In genomic region chr10:33263453-33263852, GRCh38 we compare ENCODE assay signal across 15 cellular contexts.
A peak's percentile ranks its signal among the peaks of the same experiment; 100 is the strongest.
DNase-seq lines count a peak whose midpoint lies in the region; ATAC-seq, FAIRE-seq and TF ChIP-seq lines count a peak whose summit lies in the region.
"Had no signal": no experiment of that assay in that cellular context is flagged by ENCODE, and none has a peak within 500 bp of the region (broad histone marks: within the 10 kb centered on the region; RNA-seq: fewer than 3 reads in every experiment).

No MANE protein-coding gene starts in this region.

- no peak for FAIRE-seq in HTR-8/SVneo (lab: Jason Lieb, UNC)
- FAIRE-seq: colon had no signal

- H3K36me3 ChIP-seq in Panc1 (ENCODE audit: control insufficient read depth, insufficient read depth, low read length) (peaks cover 16% of the 10 kb centered on the region; the same call in 1 of the 2 replicates), osteoblast (ENCODE audit: insufficient read depth, low read length) (peaks cover 50% of the 10 kb centered on the region)

- CTCF ChIA-PET in Panc1 (lab: Charles Lee), result interaction anchor here (0.7 kb wide), 1 partner anchor 70 kb away, joined by 3 read pairs; no protein-coding TSS in a partner anchor

- H3K27ac ChIP-seq in Panc1 (ENCODE audit: low read length), result peak overlapping the region; percentile 100
- peak overlapping the region; percentile 99 for H3K27ac ChIP-seq in osteoblast (ENCODE audit: low read depth, low read length)
- H3K27ac ChIP-seq: suprapubic skin had no signal

- H4K20me1 ChIP-seq in osteoblast (ENCODE audit: insufficient read depth, low read length), result no peaks in the 10 kb centered on the region

- peak overlapping the region; percentile 18 for H2AFZ ChIP-seq in osteoblast (ENCODE audit: low read length)
- H2AFZ ChIP-seq: GM23338 had no signal

- H3K27me3 ChIP-seq in Panc1 (ENCODE audit: control insufficient read depth, insufficient read depth, low read length) (no peaks in the 10 kb centered on the region), osteoblast (ENCODE audit: insufficient read depth, low read length) (no peaks in the 10 kb centered on the region)
- H3K27me3 ChIP-seq: suprapubic skin had no signal

- H3K4me2 ChIP-seq in osteoblast (ENCODE audit: insufficient read depth, low read length), result peak overlapping the region; percentile 59
- H3K4me2 ChIP-seq: GM23338 had no signal

- H3K4me3 ChIP-seq in Panc1 (ENCODE audit: low read depth in 2 of 2, low read length in 2 of 2), result no peak overlapping the region
- H3K4me3 ChIP-seq in osteoblast (ENCODE audit: insufficient read depth, low read length), result peak overlapping the region; percentile 32
- H3K4me3 ChIP-seq: GM23338, lung, suprapubic skin had no signal

- intact Hi-C loops in Panc1 (cut with micrococcal nuclease; ENCODE audit: unreplicated experiment), result no loop called here

- in situ Hi-C loops in Panc1 (cut with HindIII; ENCODE audit: low pct_unique_long_range_greater_than_20kb, low sequenced_read_pairs), result no loop called here

- POLR2A ChIA-PET in Panc1 (lab: Charles Lee), result interaction anchor here (0.6 kb wide), 1 partner anchor 35 kb away, joined by 3 read pairs; no protein-coding TSS in a partner anchor

- peaks cover 27% of the 10 kb centered on the region for H3K79me2 ChIP-seq in osteoblast (ENCODE audit: insufficient read depth, low read length)

- peak; percentile 78 for DNase-seq in ELR (ENCODE audit: low read depth)
- no peak for DNase-seq in Panc1 (ENCODE audit: low read depth, low spot score)
- peak; percentile 44 for DNase-seq in fibroblast of gingiva (ENCODE audit: low read depth)
- DNase-seq in osteoblast (ENCODE audit: insufficient read length, low spot score, missing footprints), result no peak
- DNase-seq in NCI-H2081 (lab: John Stamatoyannopoulos, UW), result no peak
- no peak for DNase-seq in HTR-8/SVneo (ENCODE audit: insufficient read length, low spot score)
- no peak for DNase-seq in SIG-M5 treated with dmso at 0.1 percent for 504 hours (lab: John Stamatoyannopoulos, UW; ENCODE audit: unreplicated experiment)
- DNase-seq in 8988T, result no peak
- DNase-seq: activated CD4-positive, alpha-beta T cell treated with anti-CD3 and anti-CD28 coated beads for 48 hours; activated gamma-delta T cell treated with Interleukin-2 at 50 U/mL for 16 hours; NCI-H1930 had no signal

- H3K4me1 ChIP-seq in Panc1 (ENCODE audit: control insufficient read depth, insufficient read depth, low read length) (peaks cover 42% of the 10 kb centered on the region), osteoblast (ENCODE audit: insufficient read depth, low read length) (peaks cover 51% of the 10 kb centered on the region)
- H3K4me1 ChIP-seq: suprapubic skin had no signal

- no peak; the same call in 1 of the 2 replicates for ATAC-seq in Panc1
- ATAC-seq: GM23338 had no signal

- H3K9me3 ChIP-seq in Panc1 (ENCODE audit: control insufficient read depth, insufficient read depth, low read depth, low read length) (no peaks in the 10 kb centered on the region), osteoblast (ENCODE audit: low read depth, low read length) (no peaks in the 10 kb centered on the region)
- H3K9me3 ChIP-seq: suprapubic skin had no signal

- no peak for TF ChIP-seq CTCF in Panc1 (IDR thresholded peaks at IDR 0.05)
- TF ChIP-seq CTCF in osteoblast (IDR thresholded peaks at IDR 0.05; ENCODE audit: extremely low read depth, low read depth, low read length), result no peak

- TSS peak; percentile 57 for BruUV-seq in Panc1 (replicated peaks; lab: Mats Ljungman, UMichigan)

Comparison
In these comparisons a context has a peak if more than half of its experiments do, and no peak if none do; other contexts are left out.
1. DNase-seq: peak in ELR (single experiment) and fibroblast of gingiva (single experiment); none in Panc1 (single experiment), osteoblast (single experiment), NCI-H2081 (0 of 2), HTR-8/SVneo (single experiment), SIG-M5 treated with dmso at 0.1 percent for 504 hours (single experiment) and 8988T (single experiment).